Comparison of ENCODE assay signal across 8 cellular contexts in genomic region chr15:31366169-31366734, GRCh38. TPM values are rescaled to one million over a fixed set of nuclear protein-coding genes. Genes with fewer than 3 reads are reported as not detected.
DNase-seq lines count a peak whose midpoint lies in the region; ATAC-seq, FAIRE-seq and TF ChIP-seq lines count a peak whose summit lies in the region.

No MANE protein-coding gene starts in this region.

- peak overlapping the region; percentile 99 for H3K27ac ChIP-seq in DOHH2 (ENCODE audit: low read depth, low read length)
- H3K27ac ChIP-seq in trophoblast cell (ENCODE audit: low read depth, low read length): peak overlapping the region; percentile 24

- peaks cover 84% of the 10 kb centered on the region for H3K4me1 ChIP-seq in DOHH2 (ENCODE audit: control insufficient read depth, low read length)
- H3K4me1 ChIP-seq in trophoblast cell (ENCODE audit: control insufficient read depth in 1 of 2, insufficient read depth in 2 of 2, low read length in 2 of 2): peaks cover 52 to 67% of the 10 kb centered on the region in 2 experiments

- TF ChIP-seq CTCF in DOHH2 (IDR thresholded peaks at IDR 0.05; ENCODE audit: low read depth, low read length, poor library complexity, severe bottlenecking) (peak; percentile 34), D721Med (IDR thresholded peaks at IDR 0.05; ENCODE audit: insufficient read depth, missing control alignments) (no peak)

- 0 out of 2 replicates have a peak, but pooled peaks cover 6% of the 10 kb centered on the region for H4K20me1 ChIP-seq in DOHH2 (ENCODE audit: control insufficient read depth, insufficient read depth, low read depth, low read length)

- H3K4me3 ChIP-seq in DOHH2 (ENCODE audit: low read length) (peak overlapping the region; percentile 75), trophoblast cell (ENCODE audit: low read depth, low read length) (no peak overlapping the region)

- H2AK5ac ChIP-seq in trophoblast cell (ENCODE audit: low read length): peak overlapping the region; percentile 73

- H3K23ac ChIP-seq in trophoblast cell (ENCODE audit: low read length): no peak overlapping the region

- peak overlapping the region; percentile 93 for H4K91ac ChIP-seq in trophoblast cell (ENCODE audit: low read depth, low read length)

- peak overlapping the region; percentile 64 for H4K8ac ChIP-seq in trophoblast cell (ENCODE audit: low read depth, low read length)

- FAIRE-seq in D721Med (lab: Jason Lieb, UNC): no peak

- peak overlapping the region; percentile 81 for H3K18ac ChIP-seq in trophoblast cell (ENCODE audit: low read length)

- no peaks in the 10 kb centered on the region for H3K9me3 ChIP-seq in DOHH2 (ENCODE audit: control insufficient read depth, insufficient read depth, low read length)
- H3K9me3 ChIP-seq in trophoblast cell (ENCODE audit: insufficient read depth, low read depth, low read length): peaks cover 2% of the 10 kb centered on the region

- peak; percentile 7 for DNase-seq in SK-MEL-5 (ENCODE audit: low read depth, low spot score)
- peak; percentile 4 for DNase-seq in fibroblast of peridontal ligament (ENCODE audit: extremely low read depth)
- no peak for DNase-seq in trophoblast cell
- no peak for DNase-seq in D721Med (ENCODE audit: insufficient read length, low spot score)
- no peak for DNase-seq in stimulated activated naive CD4-positive, alpha-beta T cell treated with Interleukin-2 at 50 U/mL for 16 hours (lab: John Stamatoyannopoulos, UW)
- DNase-seq in NCI-H146 treated with DMSO at 0.1 percent for 48 hours (lab: John Stamatoyannopoulos, UW; ENCODE audit: unreplicated experiment): no peak

- H2AFZ ChIP-seq in trophoblast cell (ENCODE audit: insufficient read depth, low read length, poor library complexity): no peak overlapping the region

- peak overlapping the region; percentile 78 for H3K4ac ChIP-seq in trophoblast cell (ENCODE audit: low read depth, low read length)

- no peaks in the 10 kb centered on the region for H3K27me3 ChIP-seq in DOHH2 (ENCODE audit: control insufficient read depth, low read length)
- no peaks in the 10 kb centered on the region for H3K27me3 ChIP-seq in trophoblast cell (ENCODE audit: insufficient read depth, low read length)

- peak overlapping the region; percentile 77 for H2BK120ac ChIP-seq in trophoblast cell (ENCODE audit: insufficient read depth, low read length, poor library complexity)

- H3K9me2 ChIP-seq in DOHH2 (replicated peaks; ENCODE audit: control insufficient read depth, low read length): no peaks in the 10 kb centered on the region

- H2BK12ac ChIP-seq in trophoblast cell (ENCODE audit: low read length): peak overlapping the region; percentile 74

- no CpG with 5 or more reads among the region's 7 CpGs for WGBS in trophoblast cell (ENCODE audit: extremely low coverage, insufficient coverage, insufficient read length)

- peak overlapping the region; percentile 27 for H4K12ac ChIP-seq in trophoblast cell (ENCODE audit: low read depth, low read length)

- H3K9ac ChIP-seq in trophoblast cell (ENCODE audit: low read length): no peak overlapping the region

- peaks cover 23% of the 10 kb centered on the region for H3F3A ChIP-seq in DOHH2 (ENCODE audit: control insufficient read depth, insufficient read depth)

- peaks cover 36% of the 10 kb centered on the region for H3K36me3 ChIP-seq in DOHH2 (ENCODE audit: control insufficient read depth, low read length)
- no peaks in the 10 kb centered on the region for H3K36me3 ChIP-seq in trophoblast cell (ENCODE audit: control insufficient read depth in 1 of 2, insufficient read depth in 2 of 2, low read length in 2 of 2)

- ATAC-seq in GM21360 (IDR thresholded peaks at IDR 0.05; ENCODE audit: unreplicated experiment): no peak

- H3K4me2 ChIP-seq in DOHH2 (ENCODE audit: low read length) (peak overlapping the region; percentile 91), trophoblast cell (ENCODE audit: low read length) (peak overlapping the region; percentile 34)

- H3K14ac ChIP-seq in trophoblast cell (ENCODE audit: low read length): peak overlapping the region; percentile 81

- H3K79me2 ChIP-seq in DOHH2 (ENCODE audit: control insufficient read depth, low read length) (peaks cover 95% of the 10 kb centered on the region), trophoblast cell (ENCODE audit: control insufficient read depth, insufficient read depth, low read length, poor library complexity) (peaks cover 13% of the 10 kb centered on the region)

- H2BK5ac ChIP-seq in trophoblast cell (ENCODE audit: low read depth, low read length, poor library complexity): peak overlapping the region; percentile 63

- peaks cover 34% of the 10 kb centered on the region for H3K79me1 ChIP-seq in trophoblast cell (ENCODE audit: low read length)

- in situ Hi-C loops in SK-MEL-5 (cut with HindIII; ENCODE audit: low pct_unique_long_range_greater_than_20kb, low sequenced_read_pairs): no loop called here

RNA-seq across cellular contexts. Expression of gene KLF13, which starts 39.6 kb away (rescaled TPM):
- total RNA-seq in SK-MEL-5 (2014; rRNA removed; shearing (Covaris generic)): 16.8 and 17.3 TPM in 2 replicates
- 14.7 and 18.7 TPM in 2 replicates for polyA plus RNA-seq in SK-MEL-5 (2015; cell fraction: cytosol; rRNA removed)
- polyA plus RNA-seq in SK-MEL-5 (2015; cell fraction: nucleus; rRNA removed): 6.1 and 16.9 TPM in 2 replicates
- 76.0 and 79.4 TPM in 2 replicates for polyA plus RNA-seq in trophoblast cell (2013)

Comparison
In these comparisons a context has a peak if more than half of its experiments do, and no peak if none do; other contexts are left out.
1. DNase-seq: peak in SK-MEL-5 (single experiment) and fibroblast of peridontal ligament (single experiment); none in trophoblast cell (0 of 2), D721Med (single experiment), stimulated activated naive CD4-positive, alpha-beta T cell treated with Interleukin-2 at 50 U/mL for 16 hours (single experiment) and NCI-H146 treated with DMSO at 0.1 percent for 48 hours (single experiment).